1 cellular context compared by ENCODE assay signal in the genomic region with DNA sequence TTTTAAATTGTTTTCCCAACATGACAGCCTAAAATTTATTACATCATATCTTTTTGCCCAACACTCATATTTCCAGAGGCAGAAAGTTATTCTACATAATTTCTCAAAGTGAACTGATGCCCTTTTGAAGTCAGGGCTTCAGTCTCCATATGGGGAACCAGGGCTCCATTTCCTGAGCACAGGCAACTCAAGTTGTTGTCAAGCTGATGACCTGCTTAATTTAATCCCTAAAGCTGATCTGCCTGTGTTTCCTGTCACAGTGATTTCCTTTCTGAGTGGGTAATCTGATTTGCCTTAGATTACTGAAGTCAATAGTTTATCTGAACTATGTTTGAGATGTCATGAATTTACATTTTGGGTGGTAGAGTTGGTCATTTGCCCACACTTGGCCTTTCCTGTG.
TF ChIP-seq lines count a peak whose summit lies in the region.

No MANE protein-coding gene starts in this region.

TF ChIP-seq in GM23338, 12 proteins besides CTCF, POLR2A, EP300 and RAD21 (continued from another document):
- no peak for TF ChIP-seq ZNF331 (CRISPR knock-in tag; IDR thresholded peaks at IDR 0.05; ENCODE audit: low read depth)
- TF ChIP-seq EZH2 (IDR thresholded peaks at IDR 0.05; ENCODE audit: low read depth, unreplicated experiment): no peak
